ENCODE assay signal across 10 cellular contexts in the genomic region with DNA sequence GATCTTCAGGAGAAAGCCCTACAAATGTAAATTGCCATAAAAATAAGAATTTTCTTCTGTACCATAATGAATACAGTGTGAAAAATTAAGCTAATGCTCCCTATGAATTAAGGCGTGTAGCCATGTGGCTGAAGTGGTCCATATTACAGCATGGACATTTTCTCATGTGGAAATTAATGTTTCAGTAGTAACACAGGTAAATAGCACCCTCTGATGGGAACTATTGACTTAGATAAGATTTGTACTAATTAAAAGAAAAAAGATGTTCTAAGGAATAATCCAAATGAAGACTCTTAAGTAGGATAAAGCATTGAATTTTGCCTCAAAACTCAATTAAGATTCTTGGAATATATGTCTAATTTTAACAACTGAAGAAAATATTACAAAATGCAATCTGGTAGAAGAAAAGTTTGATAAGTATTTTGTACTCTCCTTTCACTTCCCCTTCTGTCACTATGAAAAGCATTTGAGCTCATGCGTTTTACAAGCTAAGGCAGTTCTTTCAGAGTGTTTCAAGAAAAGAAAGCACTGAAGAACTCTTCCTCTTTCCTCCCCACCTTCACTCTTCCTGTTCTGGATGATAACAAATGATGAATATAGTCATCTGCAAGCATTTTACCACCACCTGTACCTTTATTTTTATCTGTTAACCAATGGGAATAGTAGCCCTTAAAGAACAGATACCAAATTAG. TPM values are rescaled to one million over a fixed set of nuclear protein-coding genes. Genes with fewer than 3 reads are reported as not detected.
A peak's percentile ranks its signal among the peaks of the same experiment; 100 is the strongest.
DNase-seq lines count a peak whose midpoint lies in the region; ATAC-seq and TF ChIP-seq lines count a peak whose summit lies in the region.
"Had no signal": no experiment of that assay in that cellular context is flagged by ENCODE, and none has a peak within 500 bp of the region (broad histone marks: within the 10 kb centered on the region; RNA-seq: fewer than 3 reads in every experiment).

No MANE protein-coding gene starts in this region.

- H2AFZ ChIP-seq in PC-3 (ENCODE audit: low read length): no peak overlapping the region

- CTCF ChIA-PET in PC-3 (lab: Charles Lee) (no interaction called here), RWPE1 (lab: Yijun Ruan, JAX) (interaction anchor here (0.8 kb wide), 1 partner anchor 110 kb away, joined by 4 read pairs; no protein-coding TSS in a partner anchor)

- H3K27ac ChIP-seq in PC-3 (ENCODE audit: low read length) (no peak overlapping the region), RWPE1 (no peak overlapping the region)
- H3K27ac ChIP-seq: WERI-Rb-1 had no signal

- POLR2A ChIA-PET in PC-3 (lab: Charles Lee; ENCODE audit: unreplicated experiment) (no interaction called here), RWPE1 (lab: Yijun Ruan, JAX; ENCODE audit: low non-redundant PET) (no interaction called here)

- no peaks in the 10 kb centered on the region for H3K36me3 ChIP-seq in PC-3 (ENCODE audit: low read depth, low read length)
- H3K36me3 ChIP-seq: WERI-Rb-1 had no signal

- H3K9me2 ChIP-seq in PC-3 (replicated peaks; ENCODE audit: low read length): no peaks in the 10 kb centered on the region

- H3K4me1 ChIP-seq in PC-3 (ENCODE audit: insufficient read depth, low read length): no peaks in the 10 kb centered on the region

- H3K4me3 ChIP-seq in PC-3 (ENCODE audit: low read length): no peak overlapping the region

- H3K4me2 ChIP-seq in PC-3 (ENCODE audit: low read length): no peak overlapping the region

- no TSS peak for BruUV-seq in PC-3 (replicated peaks; lab: Mats Ljungman, UMichigan)

- H4K20me1 ChIP-seq in PC-3 (ENCODE audit: low read length): no peaks in the 10 kb centered on the region

- DNase-seq in PC-3 (peak; percentile 30), myocyte (ENCODE audit: low read depth) (peak; percentile 14), NCI-H2081 (lab: John Stamatoyannopoulos, UW) (no peak), RWPE1 (ENCODE audit: low spot score) (no peak)
- DNase-seq in stimulated activated naive CD4-positive, alpha-beta T cell (lab: John Stamatoyannopoulos, UW): no peak
- no peak for DNase-seq in activated CD8-positive, alpha-beta memory T cell treated with anti-CD3 and anti-CD28 coated beads, Interleukin-2, amount 50 U/mL, for 48 hours
- DNase-seq: WERI-Rb-1 had no signal

- intact Hi-C loops in PC-3 (cut with micrococcal nuclease): loop anchor here (1.0 kb wide), 2 partner anchors 222 to 259 kb away; no protein-coding TSS in a partner anchor

- H3F3A ChIP-seq in PC-3 (ENCODE audit: low read length, unreplicated experiment): no peaks in the 10 kb centered on the region

- H3K9me3 ChIP-seq in PC-3 (ENCODE audit: low read length): no peaks in the 10 kb centered on the region

- TF ChIP-seq CTCF in PC-3 (conservative IDR thresholded peaks at IDR 0.05; ENCODE audit: low read depth, low read length) (peak; percentile 40; the same call in 1 of the 2 replicates), RWPE1 (conservative IDR thresholded peaks at IDR 0.05; ENCODE audit: low read depth) (no peak)

- H3K9ac ChIP-seq in PC-3 (ENCODE audit: low read length): no peak overlapping the region

- H3K27me3 ChIP-seq in PC-3 (ENCODE audit: low read length): peaks cover 68% of the 10 kb centered on the region

- ATAC-seq in GM19043 (IDR thresholded peaks at IDR 0.05; ENCODE audit: low read depth, unreplicated experiment) (peak; percentile 83), HG02981 (IDR thresholded peaks at IDR 0.05; ENCODE audit: unreplicated experiment) (peak; percentile 97), PC-3 (no peak; the same call in 1 of the 2 replicates)

- H3K79me2 ChIP-seq in PC-3 (ENCODE audit: low read length): no peaks in the 10 kb centered on the region

RNA-seq across cellular contexts. Expression of gene OR8D2, which starts 9.9 kb away (rescaled TPM):
- not detected in 2 replicates for total RNA-seq in PC-3 (2014; rRNA removed)
- total RNA-seq in myocyte: not detected in 2 replicates
- not detected for polyA plus RNA-seq in myocyte (2012)
- total RNA-seq: skeletal muscle tissue had no signal

RNA-seq across cellular contexts. Expression of gene OR8D1, which starts 16.2 kb away (rescaled TPM):
- total RNA-seq in PC-3 (2014; rRNA removed) (not detected in 2 replicates), myocyte (not detected in 2 replicates)
- polyA plus RNA-seq in myocyte (2012): not detected

RNA-seq across cellular contexts. Expression of gene OR8B2, which starts 54.4 kb away (rescaled TPM):
- not detected in 2 replicates for total RNA-seq in PC-3 (2014; rRNA removed)
- not detected in 2 replicates for total RNA-seq in myocyte
- polyA plus RNA-seq in myocyte (2012): not detected
- total RNA-seq: skeletal muscle tissue had no signal

Comparison
In these comparisons a context has a peak if more than half of its experiments do, and no peak if none do; other contexts are left out.
1. DNase-seq: peak in PC-3 (single experiment) and myocyte (single experiment); none in NCI-H2081 (0 of 2), RWPE1 (single experiment), stimulated activated naive CD4-positive, alpha-beta T cell (0 of 6) and activated CD8-positive, alpha-beta memory T cell treated with anti-CD3 and anti-CD28 coated beads, Interleukin-2, amount 50 U/mL, for 48 hours (single experiment).